8 cellular contexts compared by ENCODE assay signal in the genomic region with DNA sequence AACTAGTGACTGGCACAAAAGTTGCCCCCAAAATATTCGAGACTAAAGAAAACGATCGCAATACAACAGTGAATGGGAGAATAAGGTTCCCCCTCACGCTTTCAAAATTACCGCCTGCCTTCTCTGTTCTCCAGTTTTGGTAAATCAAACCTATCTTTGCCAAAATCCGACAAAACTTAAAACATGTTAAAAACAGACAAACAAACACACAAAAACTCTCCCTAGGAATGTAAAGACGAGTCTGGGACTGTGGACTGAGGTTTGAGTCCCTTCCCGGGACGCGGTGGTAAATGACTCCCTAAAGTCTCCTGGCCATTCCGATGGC. TPM values are rescaled to one million over a fixed set of nuclear protein-coding genes. Genes with fewer than 3 reads are reported as not detected.
DNase-seq lines count a peak whose midpoint lies in the region; ATAC-seq, FAIRE-seq and TF ChIP-seq lines count a peak whose summit lies in the region.

No MANE protein-coding gene starts in this region.

- TF ChIP-seq CTCF in heart left ventricle (IDR thresholded peaks at IDR 0.05), result no peak
- no peak for TF ChIP-seq CTCF in bronchial epithelial cell (IDR thresholded peaks at IDR 0.05; ENCODE audit: insufficient read depth, low read length, severe bottlenecking)
- TF ChIP-seq CTCF in mesothelial cell of epicardium (IDR thresholded peaks at IDR 0.05; ENCODE audit: unreplicated experiment), result no peak
- TF ChIP-seq CTCF in upper lobe of right lung (IDR thresholded peaks at IDR 0.05), result no peak

- peaks cover 4% of the 10 kb centered on the region for H3K9me3 Mint-ChIP-seq in mesothelial cell of epicardium

- peaks cover 0 to 18% (median 9%) of the 10 kb centered on the region in 12 donors for H3K4me1 ChIP-seq in heart left ventricle
- H3K4me1 ChIP-seq in upper lobe of right lung, result peaks cover 6% of the 10 kb centered on the region

- H3K36me3 ChIP-seq in heart left ventricle, result peaks cover 0 to 22% (median 6%) of the 10 kb centered on the region in 9 donors
- no peaks in the 10 kb centered on the region for H3K36me3 ChIP-seq in bronchial epithelial cell (ENCODE audit: control insufficient read depth, insufficient read depth, low read length)
- H3K36me3 ChIP-seq in upper lobe of right lung, result peaks cover 11% of the 10 kb centered on the region

- DNase-seq in heart left ventricle (no peak), left ventricle myocardium superior (no peak), bronchial epithelial cell (ENCODE audit: low read depth) (no peak), mesothelial cell of epicardium (ENCODE audit: low spot score in 2 of 2, unreplicated experiment in 2 of 2) (no peak), upper lobe of right lung (no peak)

- FAIRE-seq in bronchial epithelial cell (lab: Jason Lieb, UNC), result no peak

- peaks cover 3% of the 10 kb centered on the region for H3K36me3 Mint-ChIP-seq in mesothelial cell of epicardium

- H3K4me3 ChIP-seq in heart left ventricle (peak overlapping the region; percentile 56 to 96 (median 85)), bronchial epithelial cell (ENCODE audit: low read depth, low read length) (peak overlapping the region; percentile 80), upper lobe of right lung (peak overlapping the region; percentile 96)

- TF ChIP-seq POLR2A in heart left ventricle (IDR thresholded peaks at IDR 0.05), result no peak

- H3K27me3 ChIP-seq in heart left ventricle (peaks cover 0 to 34% (median 0%) of the 10 kb centered on the region in 9 donors), bronchial epithelial cell (ENCODE audit: control insufficient read depth, insufficient read depth, low read length) (no peaks in the 10 kb centered on the region), upper lobe of right lung (peaks cover 6% of the 10 kb centered on the region)

- H3K27ac ChIP-seq in heart left ventricle (peak overlapping the region in 11 of 12 donors; percentile 73 to 92 (median 83)), upper lobe of right lung (peak overlapping the region; percentile 94)

- no peak for ATAC-seq in heart left ventricle
- ATAC-seq in left ventricle myocardium superior, result no peak
- no peak for ATAC-seq in upper lobe of right lung
- ATAC-seq in HG03442 (IDR thresholded peaks at IDR 0.05; ENCODE audit: unreplicated experiment), result no peak
- ATAC-seq in GM19467 (IDR thresholded peaks at IDR 0.05; ENCODE audit: unreplicated experiment), result no peak
- ATAC-seq in GM21360 (IDR thresholded peaks at IDR 0.05; ENCODE audit: unreplicated experiment), result no peak

- intact Hi-C loops in heart left ventricle (cut with DNase I), result loop anchor here in 3 of 10 donors (2.0 to 10.0 kb wide), 4 partner anchors 29 to 241 kb away; a partner anchor contains a TSS
- intact Hi-C loops in left ventricle myocardium superior (cut with micrococcal nuclease), result no loop called here
- intact Hi-C loops in upper lobe of right lung (cut with DNase I), result no loop called here

- H3K9me3 ChIP-seq in heart left ventricle (no peaks in the 10 kb centered on the region), upper lobe of right lung (no peaks in the 10 kb centered on the region)

- H3K27ac Mint-ChIP-seq in mesothelial cell of epicardium, result peak overlapping the region; percentile 84

- H3K27me3 Mint-ChIP-seq in mesothelial cell of epicardium (ENCODE audit: low read depth), result peaks cover 32% of the 10 kb centered on the region

- H3K4me3 Mint-ChIP-seq in mesothelial cell of epicardium, result peak overlapping the region; percentile 83

- peaks cover 23% of the 10 kb centered on the region for H3K4me1 Mint-ChIP-seq in mesothelial cell of epicardium

- WGBS in heart left ventricle, 4 donors, result 29 to 37% (median 33%) methylated on average over 11 of the region's 11 CpGs

RNA-seq across cellular contexts. Expression of a gene that starts 0.4 kb away (rescaled TPM):
- total RNA-seq in heart left ventricle (10 to 100 TPM; 10.8 to 37.6 (median 23.8) TPM), left ventricle myocardium superior (20.5 TPM), bronchial epithelial cell (24.1 and 24.5 TPM in 2 replicates), mesothelial cell of epicardium (46.5 to 54.0 TPM (median 52.2 TPM) in 3 replicates), upper lobe of right lung (31.2 TPM)
- polyA plus RNA-seq in heart left ventricle, result 1 to 10 TPM; 7.9 to 9.1 TPM

RNA-seq across cellular contexts. Expression of a gene that starts 28.4 kb away (rescaled TPM):
- 10 to 100 TPM; 49.7 to 85.4 (median 76.1) TPM for total RNA-seq in heart left ventricle
- 10 to 100 TPM; 32.8 to 40.6 TPM for polyA plus RNA-seq in heart left ventricle
- total RNA-seq in left ventricle myocardium superior, result 95.2 TPM
- 22.6 and 23.8 TPM in 2 replicates for total RNA-seq in bronchial epithelial cell
- 36.1 to 39.7 TPM (median 37.5 TPM) in 3 replicates for total RNA-seq in mesothelial cell of epicardium
- total RNA-seq in upper lobe of right lung, result 42.0 TPM

RNA-seq across cellular contexts. Expression of a gene that starts 34.4 kb away (rescaled TPM):
- total RNA-seq in heart left ventricle (under 1 TPM in 3 of 9 donors, not detected in 6; 0.16 to 0.24 (median 0.23) TPM), left ventricle myocardium superior (0.17 TPM), bronchial epithelial cell (under 0.01 and 0.13 TPM in 2 replicates), mesothelial cell of epicardium (0.07 TPM in 1 of 3 replicates, not detected in the others), upper lobe of right lung (1.7 TPM)
- polyA plus RNA-seq in heart left ventricle, result not detected
